Comparison of ENCODE assay signal across 1 cellular context in genomic region chr22:40853961-40854360, GRCh38.
TF ChIP-seq lines count a peak whose summit lies in the region.

No MANE protein-coding gene starts in this region.

TF ChIP-seq in IMR-90, 13 proteins besides CTCF, POLR2A, EP300 and RAD21 (continued from another document):
- TF ChIP-seq ELK1 (IDR thresholded peaks at IDR 0.05; ENCODE audit: borderline replicate concordance, low read depth, low read length) (no peak), RCOR1 (IDR thresholded peaks at IDR 0.05; ENCODE audit: insufficient replicate concordance, low read length) (no peak), RFX5 (IDR thresholded peaks at IDR 0.05; ENCODE audit: low read depth, low read length) (no peak), NFE2L2 (IDR thresholded peaks at IDR 0.05; ENCODE audit: low read depth, low read length) (no peak)
